ENCODE assay signal across 19 cellular contexts in the genomic region with DNA sequence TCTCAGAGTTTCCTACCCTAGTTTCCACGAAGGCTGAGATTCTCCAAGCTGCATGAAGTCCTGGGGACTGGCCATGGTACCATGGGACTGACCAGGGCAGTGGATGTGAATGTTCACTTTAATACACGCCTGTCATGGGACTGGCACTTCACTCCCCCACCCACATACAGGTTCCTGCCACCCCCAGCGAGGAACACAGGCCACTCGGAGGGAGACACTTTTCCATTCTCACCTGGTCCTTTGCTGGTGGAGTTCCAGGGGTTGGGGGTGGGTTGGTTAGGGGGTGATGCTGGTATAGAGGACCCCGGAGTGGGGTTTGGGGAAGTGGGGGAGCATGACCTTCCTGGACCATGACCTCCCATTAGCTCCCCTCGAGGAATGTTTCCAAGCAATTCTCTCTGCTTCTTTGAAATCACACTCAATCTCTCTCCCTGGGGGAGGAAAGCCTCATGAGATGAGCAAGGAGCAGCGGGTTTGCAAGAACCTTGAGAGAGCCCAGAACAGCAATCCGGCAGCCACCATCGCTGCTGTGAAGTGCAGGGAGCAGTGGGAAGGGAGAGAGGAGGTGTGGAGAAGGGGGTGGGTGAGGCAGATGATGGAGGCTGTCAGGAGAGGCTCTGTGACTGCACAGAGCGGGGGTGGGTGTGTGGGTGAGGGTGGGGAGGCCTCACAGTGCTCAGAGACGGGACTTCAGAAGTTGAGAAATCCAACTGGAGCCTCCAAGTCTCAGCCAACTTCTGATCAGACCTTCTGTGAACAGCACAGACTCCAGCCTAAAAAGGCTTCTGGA.
DNase-seq lines count a peak whose midpoint lies in the region; ATAC-seq and TF ChIP-seq lines count a peak whose summit lies in the region.
"Had no signal": no experiment of that assay in that cellular context is flagged by ENCODE, and none has a peak within 500 bp of the region (broad histone marks: within the 10 kb centered on the region; RNA-seq: fewer than 3 reads in every experiment).

No MANE protein-coding gene starts in this region.

- no peaks in the 10 kb centered on the region for H3K27me3 Mint-ChIP-seq in Caco-2 (ENCODE audit: insufficient read depth, unreplicated experiment)

- POLR2A ChIA-PET in Caco-2 (lab: Charles Lee): no interaction called here

- no peak for TF ChIP-seq EP300 in transverse colon (IDR thresholded peaks at IDR 0.05; ENCODE audit: low read depth)

- CTCF ChIA-PET in Caco-2 (lab: Charles Lee): no interaction called here

- in situ Hi-C loops in transverse colon (cut with MboI; ENCODE audit: low pct_ligation_motif_present in 1 of 4, low pct_unique_long_range_greater_than_20kb in 1 of 4, low sequenced_read_pairs in 3 of 4): no loop called here

- TF ChIP-seq POLR2A in transverse colon (IDR thresholded peaks at IDR 0.05): no peak

- intact Hi-C loops in left ventricle myocardium superior (cut with micrococcal nuclease) (loop anchor here (10.0 kb wide), 1 partner anchor 66 kb away; a partner anchor contains a TSS), head of caudate nucleus (cut with DNase I) (no loop called here), transverse colon (cut with DNase I; ENCODE audit: low total_unique reads) (loop anchor here (10.0 kb wide), 1 partner anchor 66 kb away; a partner anchor contains a TSS), Caco-2 (cut with micrococcal nuclease; ENCODE audit: unreplicated experiment) (no loop called here)

- H3K27me3 ChIP-seq in right atrium auricular region (no peaks in the 10 kb centered on the region), transverse colon (no peaks in the 10 kb centered on the region), Caco-2 (replicated peaks; ENCODE audit: control insufficient read depth, insufficient read depth, low read length) (no peaks in the 10 kb centered on the region)

- H3K36me3 Mint-ChIP-seq in Caco-2 (ENCODE audit: insufficient read depth, unreplicated experiment): no peaks in the 10 kb centered on the region

- H3K4me1 Mint-ChIP-seq in Caco-2 (ENCODE audit: low read depth, unreplicated experiment): no peaks in the 10 kb centered on the region

- H3K27ac ChIP-seq in right atrium auricular region (peak overlapping the region; percentile 91 to 92), transverse colon (peak overlapping the region in 3 of 4 donors; percentile 3 to 88 (median 85))
- H3K27ac ChIP-seq: A549, PC-9 had no signal

- DNase-seq in right atrium auricular region (ENCODE audit: low spot score): no peak
- no peak for DNase-seq in left ventricle myocardium superior
- peak; percentile 29 to 93 (median 78) for DNase-seq in head of caudate nucleus
- DNase-seq in putamen (ENCODE audit: low spot score): peak; percentile 78
- DNase-seq in transverse colon: no peak
- no peak for DNase-seq in effector CD8-positive, alpha-beta T cell (lab: John Stamatoyannopoulos, UW)
- no peak for DNase-seq in Caco-2
- DNase-seq: C1 segment of cervical spinal cord, DMS 273 treated with DMSO at 0.1 percent for 48 hours, GDM1, KBM-7, NCI-H1436, NCI-H2081 treated with DMSO at 0.1 percent for 48 hours, NCI-H510A, NCI-H82, PC-9 had no signal

- 75 to 80% methylated on average over 5 to 11 of the region's 11 CpGs for WGBS in transverse colon (ENCODE audit: low coverage in 1 of 2), 2 donors

- H3K4me3 ChIP-seq in right atrium auricular region (no peak overlapping the region), transverse colon (no peak overlapping the region), Caco-2 (ENCODE audit: low read depth, low read length) (no peak overlapping the region)
- H3K4me3 ChIP-seq: A549, GM12878, PC-9 had no signal

- H3K27ac Mint-ChIP-seq in Caco-2 (ENCODE audit: unreplicated experiment): no peak overlapping the region

- TF ChIP-seq CTCF in right atrium auricular region (IDR thresholded peaks at IDR 0.05) (no peak), transverse colon (IDR thresholded peaks at IDR 0.05) (no peak), Caco-2 (IDR thresholded peaks at IDR 0.05; ENCODE audit: insufficient read depth in 1 of 2, low read depth in 1 of 2, low read length in 1 of 2, severe bottlenecking in 1 of 2, unreplicated experiment in 1 of 2) (no peak)

- no peak overlapping the region for H3K4me3 Mint-ChIP-seq in Caco-2 (ENCODE audit: unreplicated experiment)

- H3K4me1 ChIP-seq in right atrium auricular region: peaks cover 0 to 88% of the 10 kb centered on the region in 2 donors
- peaks cover 0 to 23% (median 10%) of the 10 kb centered on the region in 4 donors for H3K4me1 ChIP-seq in transverse colon
- H3K4me1 ChIP-seq in Caco-2: no peaks in the 10 kb centered on the region
- H3K4me1 ChIP-seq: A549 had no signal

- ATAC-seq in left ventricle myocardium superior (no peak), GM18520 (IDR thresholded peaks at IDR 0.05; ENCODE audit: unreplicated experiment) (no peak)
- ATAC-seq: A549, GM12878 had no signal

- no TSS peak for BruUV-seq in Caco-2 (replicated peaks; lab: Mats Ljungman, UMichigan)

- H3K9me3 ChIP-seq in right atrium auricular region: no peaks in the 10 kb centered on the region
- no peaks in the 10 kb centered on the region for H3K9me3 ChIP-seq in transverse colon
- no peaks in the 10 kb centered on the region for H3K9me3 ChIP-seq in Caco-2
- H3K9me3 ChIP-seq: A549 had no signal

- no peaks in the 10 kb centered on the region for H3K9me3 Mint-ChIP-seq in Caco-2 (ENCODE audit: unreplicated experiment)

- H3K36me3 ChIP-seq in right atrium auricular region (no peaks in the 10 kb centered on the region), transverse colon (no peaks in the 10 kb centered on the region), Caco-2 (ENCODE audit: control insufficient read depth, insufficient read depth, low read length) (no peaks in the 10 kb centered on the region)

Comparison
In these comparisons a context has a peak if more than half of its experiments do, and no peak if none do; other contexts are left out.
1. DNase-seq: peak in head of caudate nucleus (42 of 42) and putamen (single experiment); none in right atrium auricular region (single experiment), left ventricle myocardium superior (single experiment), transverse colon (single experiment), effector CD8-positive, alpha-beta T cell (single experiment) and Caco-2 (0 of 2).
2. intact Hi-C loops: an anchor here in left ventricle myocardium superior (10.0 kb wide) and transverse colon (10.0 kb wide); none called in head of caudate nucleus and Caco-2.